Comparison of ENCODE assay signal across 1 cellular context in genomic region chr7:134367956-134368749, GRCh38.
TF ChIP-seq lines count a peak whose summit lies in the region.

No MANE protein-coding gene starts in this region.

TF ChIP-seq in A549, 52 proteins besides CTCF, POLR2A, EP300 and RAD21 (continued from another document):
- TF ChIP-seq KDM5A (IDR thresholded peaks at IDR 0.05) (no peak), ATOH8 (CRISPR knock-in tag; IDR thresholded peaks at IDR 0.05; ENCODE audit: low read depth) (no peak), CHD2 (IDR thresholded peaks at IDR 0.05; ENCODE audit: low read length, partially characterized antibody) (no peak), CHD4 (IDR thresholded peaks at IDR 0.05; ENCODE audit: borderline replicate concordance) (peak; percentile 34; the same call in 1 of the 2 replicates), ZNF302 (CRISPR knock-in tag; IDR thresholded peaks at IDR 0.05) (no peak), KDM1A (IDR thresholded peaks at IDR 0.05; ENCODE audit: low read depth) (no peak), ZC3H11A (IDR thresholded peaks at IDR 0.05) (no peak), NR3C1 (IDR thresholded peaks at IDR 0.05) (no peak), MAX (IDR thresholded peaks at IDR 0.05) (no peak), HOXA7 (CRISPR knock-in tag; IDR thresholded peaks at IDR 0.05) (no peak), PBX3 (IDR thresholded peaks at IDR 0.05) (no peak), JUNB (IDR thresholded peaks at IDR 0.05) (no peak), E2F6 (IDR thresholded peaks at IDR 0.05; ENCODE audit: borderline replicate concordance, low read depth) (no peak), HMGXB4 (CRISPR knock-in tag; IDR thresholded peaks at IDR 0.05; ENCODE audit: borderline replicate concordance) (no peak), JUN (IDR thresholded peaks at IDR 0.05) (no peak), HEYL (CRISPR knock-in tag; IDR thresholded peaks at IDR 0.05) (no peak; the same call in 1 of the 2 replicates), HOXB13 (CRISPR knock-in tag; IDR thresholded peaks at IDR 0.05; ENCODE audit: low read depth) (peak; percentile 58; the same call in 1 of the 2 replicates), REST (IDR thresholded peaks at IDR 0.05) (no peak), SMC3 (IDR thresholded peaks at IDR 0.05) (no peak), BCL3 (IDR thresholded peaks at IDR 0.05) (no peak), HDAC2 (IDR thresholded peaks at IDR 0.05) (no peak), BHLHE40 (IDR thresholded peaks at IDR 0.05; ENCODE audit: low read depth, low read length) (no peak), POLR2AphosphoS2 (conservative IDR thresholded peaks at IDR 0.05; ENCODE audit: low read length) (no peak), MAZ (IDR thresholded peaks at IDR 0.05; ENCODE audit: borderline replicate concordance, low read depth, low read length) (no peak), ELK1 (IDR thresholded peaks at IDR 0.05; ENCODE audit: low read depth, low read length) (no peak), FOXS1 (CRISPR knock-in tag; IDR thresholded peaks at IDR 0.05) (peak; percentile 60; the same call in 1 of the 2 replicates), TFCP2L1 (CRISPR knock-in tag; IDR thresholded peaks at IDR 0.05) (no peak), RARB (CRISPR knock-in tag; IDR thresholded peaks at IDR 0.05) (no peak), USF2 (IDR thresholded peaks at IDR 0.05) (no peak), EHF (CRISPR knock-in tag; IDR thresholded peaks at IDR 0.05) (peak; percentile 61; the same call in 1 of the 2 replicates), MAFK (IDR thresholded peaks at IDR 0.05; ENCODE audit: partially characterized antibody) (no peak), FOSB (CRISPR knock-in tag; IDR thresholded peaks at IDR 0.05) (0 out of 2 replicates have a peak, but pooled peaks have one; percentile 58), FOSL2 (IDR thresholded peaks at IDR 0.05) (no peak), FOSL2 (CRISPR knock-in tag; IDR thresholded peaks at IDR 0.05) (peak; percentile 10; the same call in 1 of the 2 replicates), GATA3 (IDR thresholded peaks at IDR 0.05; ENCODE audit: borderline replicate concordance) (no peak), ESRRA (IDR thresholded peaks at IDR 0.05; ENCODE audit: borderline replicate concordance, low read length) (no peak), MYC (IDR thresholded peaks at IDR 0.05; ENCODE audit: borderline replicate concordance, low read length) (no peak), NFE2L2 (conservative IDR thresholded peaks at IDR 0.05; ENCODE audit: low read length) (0 out of 2 replicates have a peak, but pooled peaks have one; percentile 1), SREBF2 (IDR thresholded peaks at IDR 0.05) (no peak), RNF2 (IDR thresholded peaks at IDR 0.05; ENCODE audit: borderline replicate concordance, low read depth) (no peak), PHF8 (IDR thresholded peaks at IDR 0.05; ENCODE audit: borderline replicate concordance, low read depth) (no peak), RFX5 (IDR thresholded peaks at IDR 0.05) (no peak), TP53 (CRISPR knock-in tag; IDR thresholded peaks at IDR 0.05) (no peak), CBX8 (IDR thresholded peaks at IDR 0.05) (no peak), RCOR1 (IDR thresholded peaks at IDR 0.05; ENCODE audit: low read depth, low read length) (no peak)
